In the genomic region with DNA sequence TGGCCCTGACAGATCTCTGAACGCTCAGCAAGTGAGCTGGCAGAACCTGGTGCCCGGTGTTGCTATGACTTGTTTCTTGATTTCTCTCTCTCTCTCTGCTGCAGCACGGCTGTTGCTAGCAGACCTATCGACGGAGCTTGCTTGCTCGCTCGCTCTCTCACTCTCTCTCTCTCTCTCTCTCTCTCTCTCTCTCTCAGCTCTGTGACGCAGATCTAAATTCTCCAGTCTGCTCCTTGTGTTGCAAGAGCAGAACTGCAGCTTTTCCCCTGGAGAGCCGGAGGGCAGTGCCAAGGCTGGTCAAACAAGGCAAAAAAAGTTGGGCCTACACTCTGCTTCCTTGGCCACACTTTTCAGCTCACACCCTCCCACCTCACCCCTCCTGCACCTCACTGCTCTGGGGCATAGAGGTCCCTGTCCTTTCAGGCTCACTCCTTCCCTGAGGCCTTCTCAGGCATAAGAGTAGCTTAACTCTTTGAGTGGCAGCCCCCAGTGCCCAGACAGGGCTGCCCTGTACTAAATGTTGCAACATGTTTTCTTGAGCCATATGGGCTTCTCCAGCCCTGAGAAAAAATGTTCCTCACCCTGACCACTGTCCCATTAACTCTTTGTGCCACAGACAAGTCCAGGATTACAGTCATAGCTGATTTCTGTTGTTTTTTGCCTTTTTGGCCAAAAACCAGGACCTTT, we compare ENCODE assay signal across 1 cellular context.
TF ChIP-seq lines count a peak whose summit lies in the region.

No MANE protein-coding gene starts in this region.

TF ChIP-seq in HepG2, 621 proteins besides CTCF, POLR2A, EP300 and RAD21 (continued from another document and continues in another):
- TF ChIP-seq, protein P1, sequence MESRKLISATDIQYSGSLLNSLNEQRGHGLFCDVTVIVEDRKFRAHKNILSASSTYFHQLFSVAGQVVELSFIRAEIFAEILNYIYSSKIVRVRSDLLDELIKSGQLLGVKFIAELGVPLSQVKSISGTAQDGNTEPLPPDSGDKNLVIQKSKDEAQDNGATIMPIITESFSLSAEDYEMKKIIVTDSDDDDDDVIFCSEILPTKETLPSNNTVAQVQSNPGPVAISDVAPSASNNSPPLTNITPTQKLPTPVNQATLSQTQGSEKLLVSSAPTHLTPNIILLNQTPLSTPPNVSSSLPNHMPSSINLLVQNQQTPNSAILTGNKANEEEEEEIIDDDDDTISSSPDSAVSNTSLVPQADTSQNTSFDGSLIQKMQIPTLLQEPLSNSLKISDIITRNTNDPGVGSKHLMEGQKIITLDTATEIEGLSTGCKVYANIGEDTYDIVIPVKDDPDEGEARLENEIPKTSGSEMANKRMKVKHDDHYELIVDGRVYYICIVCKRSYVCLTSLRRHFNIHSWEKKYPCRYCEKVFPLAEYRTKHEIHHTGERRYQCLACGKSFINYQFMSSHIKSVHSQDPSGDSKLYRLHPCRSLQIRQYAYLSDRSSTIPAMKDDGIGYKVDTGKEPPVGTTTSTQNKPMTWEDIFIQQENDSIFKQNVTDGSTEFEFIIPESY (CRISPR knock-in tag; IDR thresholded peaks at IDR 0.05), result 0 out of 2 replicates have a peak, but pooled peaks have one; percentile 14
- TF ChIP-seq KLF12 (CRISPR knock-in tag; IDR thresholded peaks at IDR 0.05; ENCODE audit: borderline replicate concordance) (no peak), SP4 (CRISPR knock-in tag; IDR thresholded peaks at IDR 0.05) (no peak), NCOA5 (CRISPR knock-in tag; IDR thresholded peaks at IDR 0.05) (no peak), HDAC1 (CRISPR knock-in tag; IDR thresholded peaks at IDR 0.05) (peak; percentile 61), CREM (IDR thresholded peaks at IDR 0.05) (peak; percentile 82), CREM (CRISPR knock-in tag; IDR thresholded peaks at IDR 0.05) (no peak), ATF7 (IDR thresholded peaks at IDR 0.05) (peak; percentile 22; the same call in 1 of the 2 replicates), ATF7 (CRISPR knock-in tag; IDR thresholded peaks at IDR 0.05) (no peak), RCOR2 (CRISPR knock-in tag; IDR thresholded peaks at IDR 0.05) (no peak), ZNF678 (CRISPR knock-in tag; IDR thresholded peaks at IDR 0.05) (no peak), SALL1 (CRISPR knock-in tag; IDR thresholded peaks at IDR 0.05) (peak; percentile 75), THAP11 (CRISPR knock-in tag; IDR thresholded peaks at IDR 0.05) (0 out of 2 replicates have a peak, but pooled peaks have one; percentile 24), ZFY (CRISPR knock-in tag; IDR thresholded peaks at IDR 0.05) (peak; percentile 45), KDM2A (CRISPR knock-in tag; IDR thresholded peaks at IDR 0.05; ENCODE audit: borderline replicate concordance, low read depth) (peak; percentile 56; the same call in 1 of the 2 replicates), EZH2 (conservative IDR thresholded peaks at IDR 0.05; ENCODE audit: low read depth, low read length) (no peak), KAT8 (CRISPR knock-in tag; IDR thresholded peaks at IDR 0.05) (0 out of 2 replicates have a peak, but pooled peaks have one; percentile 18), ZNF343 (CRISPR knock-in tag; IDR thresholded peaks at IDR 0.05) (no peak), HNF4A (CRISPR knock-in tag; IDR thresholded peaks at IDR 0.05) (peak; percentile 26; the same call in 1 of the 2 replicates), TBL1XR1 (IDR thresholded peaks at IDR 0.05; ENCODE audit: borderline replicate concordance, low read length, partially characterized antibody) (peak; percentile 39), ONECUT2 (CRISPR knock-in tag; IDR thresholded peaks at IDR 0.05) (peak; percentile 56; the same call in 1 of the 2 replicates), SMAD9 (CRISPR knock-in tag; IDR thresholded peaks at IDR 0.05) (no peak), ATRX (CRISPR knock-in tag; IDR thresholded peaks at IDR 0.05; ENCODE audit: borderline replicate concordance) (no peak), ISL2 (CRISPR knock-in tag; IDR thresholded peaks at IDR 0.05) (0 out of 2 replicates have a peak, but pooled peaks have one; percentile 40), ZNF660 (CRISPR knock-in tag; IDR thresholded peaks at IDR 0.05; ENCODE audit: borderline replicate concordance, low read depth) (no peak), SMC3 (IDR thresholded peaks at IDR 0.05; ENCODE audit: low read length) (peak; percentile 46), ZNF788 (CRISPR knock-in tag; IDR thresholded peaks at IDR 0.05; ENCODE audit: borderline replicate concordance) (0 out of 2 replicates have a peak, but pooled peaks have one; percentile 47), ZNF205 (CRISPR knock-in tag; IDR thresholded peaks at IDR 0.05) (peak; percentile 45; the same call in 1 of the 2 replicates)
- TF ChIP-seq, protein P2, sequence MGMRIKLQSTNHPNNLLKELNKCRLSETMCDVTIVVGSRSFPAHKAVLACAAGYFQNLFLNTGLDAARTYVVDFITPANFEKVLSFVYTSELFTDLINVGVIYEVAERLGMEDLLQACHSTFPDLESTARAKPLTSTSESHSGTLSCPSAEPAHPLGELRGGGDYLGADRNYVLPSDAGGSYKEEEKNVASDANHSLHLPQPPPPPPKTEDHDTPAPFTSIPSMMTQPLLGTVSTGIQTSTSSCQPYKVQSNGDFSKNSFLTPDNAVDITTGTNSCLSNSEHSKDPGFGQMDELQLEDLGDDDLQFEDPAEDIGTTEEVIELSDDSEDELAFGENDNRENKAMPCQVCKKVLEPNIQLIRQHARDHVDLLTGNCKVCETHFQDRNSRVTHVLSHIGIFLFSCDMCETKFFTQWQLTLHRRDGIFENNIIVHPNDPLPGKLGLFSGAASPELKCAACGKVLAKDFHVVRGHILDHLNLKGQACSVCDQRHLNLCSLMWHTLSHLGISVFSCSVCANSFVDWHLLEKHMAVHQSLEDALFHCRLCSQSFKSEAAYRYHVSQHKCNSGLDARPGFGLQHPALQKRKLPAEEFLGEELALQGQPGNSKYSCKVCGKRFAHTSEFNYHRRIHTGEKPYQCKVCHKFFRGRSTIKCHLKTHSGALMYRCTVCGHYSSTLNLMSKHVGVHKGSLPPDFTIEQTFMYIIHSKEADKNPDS (CRISPR knock-in tag; IDR thresholded peaks at IDR 0.05), result no peak
- TF ChIP-seq, protein P3, sequence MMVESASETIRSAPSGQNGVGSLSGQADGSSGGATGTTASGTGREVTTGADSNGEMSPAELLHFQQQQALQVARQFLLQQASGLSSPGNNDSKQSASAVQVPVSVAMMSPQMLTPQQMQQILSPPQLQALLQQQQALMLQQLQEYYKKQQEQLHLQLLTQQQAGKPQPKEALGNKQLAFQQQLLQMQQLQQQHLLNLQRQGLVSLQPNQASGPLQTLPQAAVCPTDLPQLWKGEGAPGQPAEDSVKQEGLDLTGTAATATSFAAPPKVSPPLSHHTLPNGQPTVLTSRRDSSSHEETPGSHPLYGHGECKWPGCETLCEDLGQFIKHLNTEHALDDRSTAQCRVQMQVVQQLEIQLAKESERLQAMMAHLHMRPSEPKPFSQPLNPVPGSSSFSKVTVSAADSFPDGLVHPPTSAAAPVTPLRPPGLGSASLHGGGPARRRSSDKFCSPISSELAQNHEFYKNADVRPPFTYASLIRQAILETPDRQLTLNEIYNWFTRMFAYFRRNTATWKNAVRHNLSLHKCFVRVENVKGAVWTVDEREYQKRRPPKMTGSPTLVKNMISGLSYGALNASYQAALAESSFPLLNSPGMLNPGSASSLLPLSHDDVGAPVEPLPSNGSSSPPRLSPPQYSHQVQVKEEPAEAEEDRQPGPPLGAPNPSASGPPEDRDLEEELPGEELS (CRISPR knock-in tag; IDR thresholded peaks at IDR 0.05), result peak; percentile 54
- TF ChIP-seq, protein P4, sequence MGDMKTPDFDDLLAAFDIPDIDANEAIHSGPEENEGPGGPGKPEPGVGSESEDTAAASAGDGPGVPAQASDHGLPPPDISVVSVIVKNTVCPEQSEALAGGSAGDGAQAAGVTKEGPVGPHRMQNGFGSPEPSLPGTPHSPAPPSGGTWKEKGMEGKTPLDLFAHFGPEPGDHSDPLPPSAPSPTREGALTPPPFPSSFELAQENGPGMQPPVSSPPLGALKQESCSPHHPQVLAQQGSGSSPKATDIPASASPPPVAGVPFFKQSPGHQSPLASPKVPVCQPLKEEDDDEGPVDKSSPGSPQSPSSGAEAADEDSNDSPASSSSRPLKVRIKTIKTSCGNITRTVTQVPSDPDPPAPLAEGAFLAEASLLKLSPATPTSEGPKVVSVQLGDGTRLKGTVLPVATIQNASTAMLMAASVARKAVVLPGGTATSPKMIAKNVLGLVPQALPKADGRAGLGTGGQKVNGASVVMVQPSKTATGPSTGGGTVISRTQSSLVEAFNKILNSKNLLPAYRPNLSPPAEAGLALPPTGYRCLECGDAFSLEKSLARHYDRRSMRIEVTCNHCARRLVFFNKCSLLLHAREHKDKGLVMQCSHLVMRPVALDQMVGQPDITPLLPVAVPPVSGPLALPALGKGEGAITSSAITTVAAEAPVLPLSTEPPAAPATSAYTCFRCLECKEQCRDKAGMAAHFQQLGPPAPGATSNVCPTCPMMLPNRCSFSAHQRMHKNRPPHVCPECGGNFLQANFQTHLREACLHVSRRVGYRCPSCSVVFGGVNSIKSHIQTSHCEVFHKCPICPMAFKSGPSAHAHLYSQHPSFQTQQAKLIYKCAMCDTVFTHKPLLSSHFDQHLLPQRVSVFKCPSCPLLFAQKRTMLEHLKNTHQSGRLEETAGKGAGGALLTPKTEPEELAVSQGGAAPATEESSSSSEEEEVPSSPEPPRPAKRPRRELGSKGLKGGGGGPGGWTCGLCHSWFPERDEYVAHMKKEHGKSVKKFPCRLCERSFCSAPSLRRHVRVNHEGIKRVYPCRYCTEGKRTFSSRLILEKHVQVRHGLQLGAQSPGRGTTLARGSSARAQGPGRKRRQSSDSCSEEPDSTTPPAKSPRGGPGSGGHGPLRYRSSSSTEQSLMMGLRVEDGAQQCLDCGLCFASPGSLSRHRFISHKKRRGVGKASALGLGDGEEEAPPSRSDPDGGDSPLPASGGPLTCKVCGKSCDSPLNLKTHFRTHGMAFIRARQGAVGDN (CRISPR knock-in tag; IDR thresholded peaks at IDR 0.05), result peak; percentile 58
- TF ChIP-seq, protein P5, sequence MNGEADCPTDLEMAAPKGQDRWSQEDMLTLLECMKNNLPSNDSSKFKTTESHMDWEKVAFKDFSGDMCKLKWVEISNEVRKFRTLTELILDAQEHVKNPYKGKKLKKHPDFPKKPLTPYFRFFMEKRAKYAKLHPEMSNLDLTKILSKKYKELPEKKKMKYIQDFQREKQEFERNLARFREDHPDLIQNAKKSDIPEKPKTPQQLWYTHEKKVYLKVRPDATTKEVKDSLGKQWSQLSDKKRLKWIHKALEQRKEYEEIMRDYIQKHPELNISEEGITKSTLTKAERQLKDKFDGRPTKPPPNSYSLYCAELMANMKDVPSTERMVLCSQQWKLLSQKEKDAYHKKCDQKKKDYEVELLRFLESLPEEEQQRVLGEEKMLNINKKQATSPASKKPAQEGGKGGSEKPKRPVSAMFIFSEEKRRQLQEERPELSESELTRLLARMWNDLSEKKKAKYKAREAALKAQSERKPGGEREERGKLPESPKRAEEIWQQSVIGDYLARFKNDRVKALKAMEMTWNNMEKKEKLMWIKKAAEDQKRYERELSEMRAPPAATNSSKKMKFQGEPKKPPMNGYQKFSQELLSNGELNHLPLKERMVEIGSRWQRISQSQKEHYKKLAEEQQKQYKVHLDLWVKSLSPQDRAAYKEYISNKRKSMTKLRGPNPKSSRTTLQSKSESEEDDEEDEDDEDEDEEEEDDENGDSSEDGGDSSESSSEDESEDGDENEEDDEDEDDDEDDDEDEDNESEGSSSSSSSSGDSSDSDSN (CRISPR knock-in tag; IDR thresholded peaks at IDR 0.05), result peak; percentile 24
- TF ChIP-seq, protein P6, sequence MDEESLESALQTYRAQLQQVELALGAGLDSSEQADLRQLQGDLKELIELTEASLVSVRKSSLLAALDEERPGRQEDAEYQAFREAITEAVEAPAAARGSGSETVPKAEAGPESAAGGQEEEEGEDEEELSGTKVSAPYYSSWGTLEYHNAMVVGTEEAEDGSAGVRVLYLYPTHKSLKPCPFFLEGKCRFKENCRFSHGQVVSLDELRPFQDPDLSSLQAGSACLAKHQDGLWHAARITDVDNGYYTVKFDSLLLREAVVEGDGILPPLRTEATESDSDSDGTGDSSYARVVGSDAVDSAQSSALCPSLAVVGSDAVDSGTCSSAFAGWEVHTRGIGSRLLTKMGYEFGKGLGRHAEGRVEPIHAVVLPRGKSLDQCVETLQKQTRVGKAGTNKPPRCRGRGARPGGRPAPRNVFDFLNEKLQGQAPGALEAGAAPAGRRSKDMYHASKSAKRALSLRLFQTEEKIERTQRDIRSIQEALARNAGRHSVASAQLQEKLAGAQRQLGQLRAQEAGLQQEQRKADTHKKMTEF (CRISPR knock-in tag; IDR thresholded peaks at IDR 0.05), result peak; percentile 35; the same call in 1 of the 2 replicates
- TF ChIP-seq, protein P7, sequence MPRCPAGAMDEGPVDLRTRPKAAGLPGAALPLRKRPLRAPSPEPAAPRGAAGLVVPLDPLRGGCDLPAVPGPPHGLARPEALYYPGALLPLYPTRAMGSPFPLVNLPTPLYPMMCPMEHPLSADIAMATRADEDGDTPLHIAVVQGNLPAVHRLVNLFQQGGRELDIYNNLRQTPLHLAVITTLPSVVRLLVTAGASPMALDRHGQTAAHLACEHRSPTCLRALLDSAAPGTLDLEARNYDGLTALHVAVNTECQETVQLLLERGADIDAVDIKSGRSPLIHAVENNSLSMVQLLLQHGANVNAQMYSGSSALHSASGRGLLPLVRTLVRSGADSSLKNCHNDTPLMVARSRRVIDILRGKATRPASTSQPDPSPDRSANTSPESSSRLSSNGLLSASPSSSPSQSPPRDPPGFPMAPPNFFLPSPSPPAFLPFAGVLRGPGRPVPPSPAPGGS (CRISPR knock-in tag; IDR thresholded peaks at IDR 0.05), result no peak
- TF ChIP-seq, protein P8, sequence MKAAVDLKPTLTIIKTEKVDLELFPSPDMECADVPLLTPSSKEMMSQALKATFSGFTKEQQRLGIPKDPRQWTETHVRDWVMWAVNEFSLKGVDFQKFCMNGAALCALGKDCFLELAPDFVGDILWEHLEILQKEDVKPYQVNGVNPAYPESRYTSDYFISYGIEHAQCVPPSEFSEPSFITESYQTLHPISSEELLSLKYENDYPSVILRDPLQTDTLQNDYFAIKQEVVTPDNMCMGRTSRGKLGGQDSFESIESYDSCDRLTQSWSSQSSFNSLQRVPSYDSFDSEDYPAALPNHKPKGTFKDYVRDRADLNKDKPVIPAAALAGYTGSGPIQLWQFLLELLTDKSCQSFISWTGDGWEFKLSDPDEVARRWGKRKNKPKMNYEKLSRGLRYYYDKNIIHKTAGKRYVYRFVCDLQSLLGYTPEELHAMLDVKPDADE (CRISPR knock-in tag; IDR thresholded peaks at IDR 0.05), result no peak
- TF ChIP-seq, protein P9, sequence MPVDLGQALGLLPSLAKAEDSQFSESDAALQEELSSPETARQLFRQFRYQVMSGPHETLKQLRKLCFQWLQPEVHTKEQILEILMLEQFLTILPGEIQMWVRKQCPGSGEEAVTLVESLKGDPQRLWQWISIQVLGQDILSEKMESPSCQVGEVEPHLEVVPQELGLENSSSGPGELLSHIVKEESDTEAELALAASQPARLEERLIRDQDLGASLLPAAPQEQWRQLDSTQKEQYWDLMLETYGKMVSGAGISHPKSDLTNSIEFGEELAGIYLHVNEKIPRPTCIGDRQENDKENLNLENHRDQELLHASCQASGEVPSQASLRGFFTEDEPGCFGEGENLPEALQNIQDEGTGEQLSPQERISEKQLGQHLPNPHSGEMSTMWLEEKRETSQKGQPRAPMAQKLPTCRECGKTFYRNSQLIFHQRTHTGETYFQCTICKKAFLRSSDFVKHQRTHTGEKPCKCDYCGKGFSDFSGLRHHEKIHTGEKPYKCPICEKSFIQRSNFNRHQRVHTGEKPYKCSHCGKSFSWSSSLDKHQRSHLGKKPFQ (CRISPR knock-in tag; IDR thresholded peaks at IDR 0.05; ENCODE audit: insufficient replicate concordance), result no peak
